In genomic region chr2:160428425-160428763, GRCh38 we compare ENCODE assay signal across 1 cellular context.
TF ChIP-seq lines count a peak whose summit lies in the region.

No MANE protein-coding gene starts in this region.

TF ChIP-seq in GM23338, 12 proteins besides CTCF, POLR2A, EP300 and RAD21 (continued from another document):
- no peak for TF ChIP-seq REST (IDR thresholded peaks at IDR 0.05; ENCODE audit: unreplicated experiment)
